10 cellular contexts compared by ENCODE assay signal in genomic region chr5:142644640-142645361, GRCh38. TPM values are rescaled to one million over a fixed set of nuclear protein-coding genes. Genes with fewer than 3 reads are reported as not detected.
DNase-seq lines count a peak whose midpoint lies in the region; ATAC-seq and TF ChIP-seq lines count a peak whose summit lies in the region.
"Had no signal": no experiment of that assay in that cellular context is flagged by ENCODE, and none has a peak within 500 bp of the region (broad histone marks: within the 10 kb centered on the region; RNA-seq: fewer than 3 reads in every experiment).

No MANE protein-coding gene starts in this region.

- no peak for ATAC-seq in GM18858 (IDR thresholded peaks at IDR 0.05; ENCODE audit: unreplicated experiment)

- TF ChIP-seq CTCF in right atrium auricular region (IDR thresholded peaks at IDR 0.05) (no peak), mesothelial cell of epicardium (IDR thresholded peaks at IDR 0.05; ENCODE audit: unreplicated experiment) (no peak)

- no peak overlapping the region for H3K4me3 ChIP-seq in right atrium auricular region
- H3K4me3 ChIP-seq in subcutaneous abdominal adipose tissue (ENCODE audit: low read depth in 1 of 5, low read length in 5 of 5): no peak overlapping the region

- H3K9me3 Mint-ChIP-seq in activated CD4-positive, alpha-beta T cell treated with anti-CD3 and anti-CD28 coated beads, Interleukin-2, amount 10 ng/mL, durations not matched to agents 7 days and 5 days: no peaks in the 10 kb centered on the region
- no peaks in the 10 kb centered on the region for H3K9me3 Mint-ChIP-seq in mesothelial cell of epicardium
- H3K9me3 Mint-ChIP-seq: activated CD4-positive, alpha-beta memory T cell treated with anti-CD3 and anti-CD28 coated beads for 36 hours had no signal

- no peak overlapping the region for H3K4me3 Mint-ChIP-seq in activated CD4-positive, alpha-beta T cell treated with anti-CD3 and anti-CD28 coated beads, Interleukin-2, amount 10 ng/mL, durations not matched to agents 7 days and 5 days
- no peak overlapping the region for H3K4me3 Mint-ChIP-seq in mesothelial cell of epicardium
- H3K4me3 Mint-ChIP-seq: activated CD4-positive, alpha-beta memory T cell treated with anti-CD3 and anti-CD28 coated beads for 36 hours had no signal

- peaks cover 2% of the 10 kb centered on the region for H3K4me1 Mint-ChIP-seq in activated CD4-positive, alpha-beta T cell treated with anti-CD3 and anti-CD28 coated beads, Interleukin-2, amount 10 ng/mL, durations not matched to agents 7 days and 5 days
- H3K4me1 Mint-ChIP-seq in mesothelial cell of epicardium: peaks cover 15% of the 10 kb centered on the region

- H3K9me3 ChIP-seq in right atrium auricular region (no peaks in the 10 kb centered on the region), subcutaneous abdominal adipose tissue (ENCODE audit: control insufficient read depth in 5 of 5, low read length in 5 of 5) (no peaks in the 10 kb centered on the region)

- H3K27me3 Mint-ChIP-seq in activated CD4-positive, alpha-beta T cell treated with anti-CD3 and anti-CD28 coated beads, Interleukin-2, amount 10 ng/mL, durations not matched to agents 7 days and 5 days: peaks cover 9% of the 10 kb centered on the region
- peaks cover 2% of the 10 kb centered on the region for H3K27me3 Mint-ChIP-seq in mesothelial cell of epicardium (ENCODE audit: low read depth)

- H3K36me3 Mint-ChIP-seq in activated CD4-positive, alpha-beta T cell treated with anti-CD3 and anti-CD28 coated beads, Interleukin-2, amount 10 ng/mL, durations not matched to agents 7 days and 5 days (ENCODE audit: low read depth): no peaks in the 10 kb centered on the region
- no peaks in the 10 kb centered on the region for H3K36me3 Mint-ChIP-seq in mesothelial cell of epicardium
- H3K36me3 Mint-ChIP-seq: activated CD4-positive, alpha-beta memory T cell treated with anti-CD3 and anti-CD28 coated beads for 36 hours had no signal

- H3K27ac ChIP-seq in right atrium auricular region (peak overlapping the region in 1 of 2 donors; percentile 73), subcutaneous abdominal adipose tissue (ENCODE audit: low read depth, low read length) (peak overlapping the region; percentile 33)

- no peak overlapping the region for H3K27ac Mint-ChIP-seq in activated CD4-positive, alpha-beta T cell treated with anti-CD3 and anti-CD28 coated beads, Interleukin-2, amount 10 ng/mL, durations not matched to agents 7 days and 5 days
- H3K27ac Mint-ChIP-seq in mesothelial cell of epicardium: no peak overlapping the region
- H3K27ac Mint-ChIP-seq: activated CD4-positive, alpha-beta memory T cell treated with anti-CD3 and anti-CD28 coated beads for 36 hours had no signal

- H3K36me3 ChIP-seq in right atrium auricular region (no peaks in the 10 kb centered on the region), subcutaneous abdominal adipose tissue (ENCODE audit: control insufficient read depth in 5 of 5, insufficient read depth in 5 of 5, low read length in 5 of 5) (no peaks in the 10 kb centered on the region)

- POLR2A ChIA-PET in activated CD4-positive, alpha-beta T cell treated with anti-CD3 and anti-CD28 coated beads, Interleukin-2, amount 10 ng/mL, durations not matched to agents 7 days and 5 days (lab: Charles Lee): no interaction called here

- H3K27me3 ChIP-seq in right atrium auricular region: no peaks in the 10 kb centered on the region
- no peaks in the 10 kb centered on the region for H3K27me3 ChIP-seq in subcutaneous abdominal adipose tissue (ENCODE audit: control insufficient read depth in 5 of 5, insufficient read depth in 4 of 5, low read length in 5 of 5)

- H3K4me1 ChIP-seq in right atrium auricular region: peaks cover 0 to 20% of the 10 kb centered on the region in 2 donors
- peaks cover 0 to 31% (median 19%) of the 10 kb centered on the region in 5 donors for H3K4me1 ChIP-seq in subcutaneous abdominal adipose tissue (ENCODE audit: control insufficient read depth in 5 of 5, insufficient read depth in 5 of 5, low read length in 5 of 5)

- H3K9ac ChIP-seq in subcutaneous abdominal adipose tissue (ENCODE audit: low read length in 5 of 5): no peak overlapping the region

- CTCF ChIA-PET in activated CD4-positive, alpha-beta T cell treated with anti-CD3 and anti-CD28 coated beads, Interleukin-2, amount 10 ng/mL, durations not matched to agents 7 days and 5 days (lab: Charles Lee): interaction anchor here (0.8 to 3.2 kb wide), 6 partner anchors 10 to 801 kb away, joined by 3 to 9 read pairs (median 4); no protein-coding TSS in a partner anchor

- peak; percentile 57 for DNase-seq in HK-2 (ENCODE audit: unreplicated experiment)
- DNase-seq in amniotic epithelial cell (ENCODE audit: low read depth): peak; percentile 99
- peak; percentile 67 for DNase-seq in right atrium auricular region (ENCODE audit: low spot score)
- no peak for DNase-seq in activated CD4-positive, alpha-beta T cell treated with anti-CD3 and anti-CD28 coated beads, Interleukin-2, amount 10 ng/mL, durations not matched to agents 7 days and 5 days
- DNase-seq in mesothelial cell of epicardium (ENCODE audit: low spot score in 2 of 2, unreplicated experiment in 2 of 2): no peak
- DNase-seq in HuH-7 (ENCODE audit: low spot score): no peak
- DNase-seq: activated CD4-positive, alpha-beta memory T cell treated with anti-CD3 and anti-CD28 coated beads for 36 hours; Kasumi-1 had no signal

RNA-seq across cellular contexts. Expression of gene FGF1, which starts 41.1 kb away (rescaled TPM):
- total RNA-seq in right atrium auricular region (10 to 100 TPM; 35.3 to 47.9 TPM), mesothelial cell of epicardium (0.07 TPM in 1 of 3 replicates, not detected in the others)
- not detected for total RNA-seq in activated CD4-positive, alpha-beta T cell treated with anti-CD3 and anti-CD28 coated beads, Interleukin-2, amount 10 ng/mL, durations not matched to agents 7 days and 5 days
- total RNA-seq: activated CD4-positive, alpha-beta memory T cell treated with anti-CD3 and anti-CD28 coated beads for 36 hours had no signal

Comparison
In these comparisons a context has a peak if more than half of its experiments do, and no peak if none do; other contexts are left out.
1. DNase-seq: peak in HK-2 (single experiment), amniotic epithelial cell (single experiment) and right atrium auricular region (single experiment); none in activated CD4-positive, alpha-beta T cell treated with anti-CD3 and anti-CD28 coated beads, Interleukin-2, amount 10 ng/mL, durations not matched to agents 7 days and 5 days (single experiment), mesothelial cell of epicardium (0 of 2) and HuH-7 (single experiment).
2. RNA of gene FGF1, which starts 41.1 kb away (total RNA-seq): 35.3 to 47.9 TPM in right atrium auricular region; 0.07 TPM in mesothelial cell of epicardium and not detected in activated CD4-positive, alpha-beta T cell treated with anti-CD3 and anti-CD28 coated beads, Interleukin-2, amount 10 ng/mL, durations not matched to agents 7 days and 5 days; every median in the first group is over 10 times any median in the second.